23 cellular contexts compared by ENCODE assay signal in genomic region chr20:34852298-34852697, GRCh38.
DNase-seq lines count a peak whose midpoint lies in the region; ATAC-seq lines count a peak whose summit lies in the region.
"Had no signal": no experiment of that assay in that cellular context is flagged by ENCODE, and none has a peak within 500 bp of the region (broad histone marks: within the 10 kb centered on the region; RNA-seq: fewer than 3 reads in every experiment).

No MANE protein-coding gene starts in this region.

- H3K9me3 Mint-ChIP-seq in stimulated activated memory B cell treated with anti-CD40 and anti-IgM and Interleukin-4, amounts not matched to agents 10 μg/mL and 1 μg/mL and 100 μg/mL, for 72 hours, result no peaks in the 10 kb centered on the region
- H3K9me3 Mint-ChIP-seq: CD14-positive monocyte; CD4-positive, alpha-beta memory T cell; CD4-positive, CD25-positive, alpha-beta regulatory T cell; CD8-positive, alpha-beta memory T cell had no signal

- no peak overlapping the region for H3K4me3 Mint-ChIP-seq in stimulated activated memory B cell treated with anti-CD40 and anti-IgM and Interleukin-4, amounts not matched to agents 10 μg/mL and 1 μg/mL and 100 μg/mL, for 72 hours
- H3K4me3 Mint-ChIP-seq: CD14-positive monocyte; CD4-positive, alpha-beta memory T cell; CD4-positive, CD25-positive, alpha-beta regulatory T cell; CD8-positive, alpha-beta memory T cell had no signal

- H3K27ac Mint-ChIP-seq in stimulated activated memory B cell treated with anti-CD40 and anti-IgM and Interleukin-4, amounts not matched to agents 10 μg/mL and 1 μg/mL and 100 μg/mL, for 72 hours, result no peak overlapping the region
- H3K27ac Mint-ChIP-seq: CD4-positive, CD25-positive, alpha-beta regulatory T cell had no signal

- ATAC-seq in stimulated activated memory B cell treated with anti-CD40 and anti-IgM and Interleukin-4, amounts not matched to agents 10 μg/mL and 1 μg/mL and 100 μg/mL, for 72 hours, result peak; percentile 27
- ATAC-seq in GM18909 (IDR thresholded peaks at IDR 0.05; ENCODE audit: poor library complexity, unreplicated experiment), result no peak
- ATAC-seq in GM19023 (IDR thresholded peaks at IDR 0.05; ENCODE audit: unreplicated experiment), result no peak
- ATAC-seq: GM12878 had no signal

- peaks cover 15% of the 10 kb centered on the region for H3K36me3 Mint-ChIP-seq in stimulated activated memory B cell treated with anti-CD40 and anti-IgM and Interleukin-4, amounts not matched to agents 10 μg/mL and 1 μg/mL and 100 μg/mL, for 72 hours

- H3K27me3 Mint-ChIP-seq in stimulated activated memory B cell treated with anti-CD40 and anti-IgM and Interleukin-4, amounts not matched to agents 10 μg/mL and 1 μg/mL and 100 μg/mL, for 72 hours, result no peaks in the 10 kb centered on the region
- H3K27me3 Mint-ChIP-seq: CD4-positive, alpha-beta memory T cell; CD4-positive, CD25-positive, alpha-beta regulatory T cell had no signal

- DNase-seq in HK-2 (ENCODE audit: unreplicated experiment), result peak; percentile 22
- DNase-seq in kidney tubule cell (ENCODE audit: low spot score), result peak; percentile 20
- DNase-seq in GM19240 (ENCODE audit: insufficient read length, low spot score), result no peak
- DNase-seq: 8988T; ACHN; BE2C; C1 segment of cervical spinal cord; CD4-positive, alpha-beta memory T cell; CD4-positive, CD25-positive, alpha-beta regulatory T cell; CD8-positive, alpha-beta memory T cell; COR-L47; DMS 273 treated with DMSO at 0.1 percent for 48 hours; DMS153; DMS53; DMS79; DND-41; EL; GDM1 had no signal

- H3K4me1 Mint-ChIP-seq in stimulated activated memory B cell treated with anti-CD40 and anti-IgM and Interleukin-4, amounts not matched to agents 10 μg/mL and 1 μg/mL and 100 μg/mL, for 72 hours, result no peaks in the 10 kb centered on the region
- H3K4me1 Mint-ChIP-seq: CD14-positive monocyte; CD4-positive, alpha-beta memory T cell; CD8-positive, alpha-beta memory T cell had no signal
